Comparison of ENCODE assay signal across 12 cellular contexts in the genomic region with DNA sequence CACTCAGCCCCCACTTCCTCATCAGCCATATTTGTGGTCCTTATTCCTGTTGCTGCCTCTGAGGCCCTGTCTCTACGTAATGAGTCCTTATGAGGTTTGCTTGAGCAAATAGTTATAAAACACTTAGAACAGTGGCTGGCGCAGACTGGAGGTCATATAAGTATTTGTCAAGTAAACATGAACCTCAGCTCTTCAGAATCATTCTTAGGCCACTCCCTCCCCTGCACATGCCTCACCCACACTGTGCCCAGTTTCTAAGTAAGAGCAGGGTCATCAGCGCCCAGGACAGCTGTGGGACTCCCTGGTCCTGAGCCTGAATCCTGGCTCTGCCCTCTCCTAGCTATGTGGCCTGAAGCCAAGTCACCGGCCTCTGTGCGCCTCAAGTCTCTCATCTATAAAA. TPM values are rescaled to one million over a fixed set of nuclear protein-coding genes. Genes with fewer than 3 reads are reported as not detected.
DNase-seq lines count a peak whose midpoint lies in the region; ATAC-seq, FAIRE-seq and TF ChIP-seq lines count a peak whose summit lies in the region.
"Had no signal": no experiment of that assay in that cellular context is flagged by ENCODE, and none has a peak within 500 bp of the region (broad histone marks: within the 10 kb centered on the region; RNA-seq: fewer than 3 reads in every experiment).

No MANE protein-coding gene starts in this region.

- intact Hi-C loops in activated T-helper 1 cell treated with anti-CD3 and anti-CD28 coated beads, Interleukin-12 subunit alpha, Interleukin-12 subunit beta, Interleukin-2, Interleukin-4 antibody, amounts not matched to agents 30 ng/mL and 10 ng/mL and 1 ng/mL, durations not matched to agents 14 hours and 24 hours and 36 hours (cut with micrococcal nuclease): no loop called here

- H3K27ac Mint-ChIP-seq in activated T-helper 1 cell treated with anti-CD3 and anti-CD28 coated beads, Interleukin-12 subunit alpha, Interleukin-12 subunit beta, Interleukin-2, Interleukin-4 antibody, amounts not matched to agents 30 ng/mL and 10 ng/mL and 1 ng/mL, durations not matched to agents 14 hours and 24 hours and 36 hours: peak overlapping the region; percentile 63
- H3K27ac Mint-ChIP-seq in osteocyte (ENCODE audit: unreplicated experiment): peak overlapping the region; percentile 23
- H3K27ac Mint-ChIP-seq: WTC11 had no signal

- peaks cover 18% of the 10 kb centered on the region for H3K36me3 Mint-ChIP-seq in activated T-helper 1 cell treated with anti-CD3 and anti-CD28 coated beads, Interleukin-12 subunit alpha, Interleukin-12 subunit beta, Interleukin-2, Interleukin-4 antibody, amounts not matched to agents 30 ng/mL and 10 ng/mL and 1 ng/mL, durations not matched to agents 14 hours and 24 hours and 36 hours (ENCODE audit: low read depth)
- peaks cover 2% of the 10 kb centered on the region for H3K36me3 Mint-ChIP-seq in osteocyte (ENCODE audit: unreplicated experiment)

- DNase-seq in NCI-H748 (lab: John Stamatoyannopoulos, UW; ENCODE audit: unreplicated experiment) (peak; percentile 23), NCI-H748 treated with DMSO at 0.1 percent for 48 hours (lab: John Stamatoyannopoulos, UW) (no peak), NCI-H2029 (lab: John Stamatoyannopoulos, UW) (peak; percentile 95), osteocyte (ENCODE audit: extremely low spot score, unreplicated experiment) (no peak), GM19239 (ENCODE audit: insufficient read length, low spot score) (no peak), activated gamma-delta T cell treated with Interleukin-2 at 50 U/mL for 16 hours (no peak)
- DNase-seq in activated T-helper 1 cell treated with anti-CD3 and anti-CD28 coated beads, Interleukin-12 subunit alpha, Interleukin-12 subunit beta, Interleukin-2, Interleukin-4 antibody, amounts not matched to agents 30 ng/mL and 10 ng/mL and 1 ng/mL, durations not matched to agents 14 hours and 24 hours and 36 hours (ENCODE audit: low spot score): no peak
- DNase-seq: H7, SIG-M5, tibial artery had no signal

- no peak overlapping the region for H3K4me3 Mint-ChIP-seq in activated T-helper 1 cell treated with anti-CD3 and anti-CD28 coated beads, Interleukin-12 subunit alpha, Interleukin-12 subunit beta, Interleukin-2, Interleukin-4 antibody, amounts not matched to agents 30 ng/mL and 10 ng/mL and 1 ng/mL, durations not matched to agents 14 hours and 24 hours and 36 hours
- no peak overlapping the region for H3K4me3 Mint-ChIP-seq in osteocyte (ENCODE audit: unreplicated experiment)
- H3K4me3 Mint-ChIP-seq: WTC11 had no signal

- H3K27me3 Mint-ChIP-seq in activated T-helper 1 cell treated with anti-CD3 and anti-CD28 coated beads, Interleukin-12 subunit alpha, Interleukin-12 subunit beta, Interleukin-2, Interleukin-4 antibody, amounts not matched to agents 30 ng/mL and 10 ng/mL and 1 ng/mL, durations not matched to agents 14 hours and 24 hours and 36 hours (ENCODE audit: insufficient read depth): no peaks in the 10 kb centered on the region
- H3K27me3 Mint-ChIP-seq in osteocyte (ENCODE audit: unreplicated experiment): no peaks in the 10 kb centered on the region

- FAIRE-seq in GM19239 (lab: Jason Lieb, UNC): no peak

- ATAC-seq in GM21737 (IDR thresholded peaks at IDR 0.05; ENCODE audit: unreplicated experiment): no peak
- ATAC-seq: WTC11 had no signal

- no peak for TF ChIP-seq CTCF in osteocyte (IDR thresholded peaks at IDR 0.05)

- H3K9me3 Mint-ChIP-seq in activated T-helper 1 cell treated with anti-CD3 and anti-CD28 coated beads, Interleukin-12 subunit alpha, Interleukin-12 subunit beta, Interleukin-2, Interleukin-4 antibody, amounts not matched to agents 30 ng/mL and 10 ng/mL and 1 ng/mL, durations not matched to agents 14 hours and 24 hours and 36 hours: no peaks in the 10 kb centered on the region
- no peaks in the 10 kb centered on the region for H3K9me3 Mint-ChIP-seq in osteocyte (ENCODE audit: unreplicated experiment)
- H3K9me3 Mint-ChIP-seq: WTC11 had no signal

- peaks cover 47% of the 10 kb centered on the region for H3K4me1 Mint-ChIP-seq in activated T-helper 1 cell treated with anti-CD3 and anti-CD28 coated beads, Interleukin-12 subunit alpha, Interleukin-12 subunit beta, Interleukin-2, Interleukin-4 antibody, amounts not matched to agents 30 ng/mL and 10 ng/mL and 1 ng/mL, durations not matched to agents 14 hours and 24 hours and 36 hours (ENCODE audit: low read depth)
- H3K4me1 Mint-ChIP-seq in osteocyte (ENCODE audit: unreplicated experiment): peaks cover 24% of the 10 kb centered on the region

RNA-seq across cellular contexts. Expression of a gene that starts 4.0 kb away (rescaled TPM):
- total RNA-seq in activated T-helper 1 cell treated with anti-CD3 and anti-CD28 coated beads, Interleukin-12 subunit alpha, Interleukin-12 subunit beta, Interleukin-2, Interleukin-4 antibody, amounts not matched to agents 30 ng/mL and 10 ng/mL and 1 ng/mL, durations not matched to agents 14 hours and 24 hours and 36 hours: 30.8 and 31.6 TPM in 2 replicates
- 21.4 and 25.1 TPM in 2 replicates for total RNA-seq in osteocyte

RNA-seq across cellular contexts. Expression of a gene that starts 13.5 kb away (rescaled TPM):
- 60.6 and 62.4 TPM in 2 replicates for total RNA-seq in activated T-helper 1 cell treated with anti-CD3 and anti-CD28 coated beads, Interleukin-12 subunit alpha, Interleukin-12 subunit beta, Interleukin-2, Interleukin-4 antibody, amounts not matched to agents 30 ng/mL and 10 ng/mL and 1 ng/mL, durations not matched to agents 14 hours and 24 hours and 36 hours
- 73.4 and 77.0 TPM in 2 replicates for total RNA-seq in osteocyte

RNA-seq across cellular contexts. Expression of a gene that starts 17.7 kb away (rescaled TPM):
- total RNA-seq in activated T-helper 1 cell treated with anti-CD3 and anti-CD28 coated beads, Interleukin-12 subunit alpha, Interleukin-12 subunit beta, Interleukin-2, Interleukin-4 antibody, amounts not matched to agents 30 ng/mL and 10 ng/mL and 1 ng/mL, durations not matched to agents 14 hours and 24 hours and 36 hours: 1.1 and 1.2 TPM in 2 replicates
- 2.6 and 2.9 TPM in 2 replicates for total RNA-seq in osteocyte

RNA-seq across cellular contexts. Expression of a gene that starts 24.8 kb away (rescaled TPM):
- 62.6 and 70.2 TPM in 2 replicates for total RNA-seq in activated T-helper 1 cell treated with anti-CD3 and anti-CD28 coated beads, Interleukin-12 subunit alpha, Interleukin-12 subunit beta, Interleukin-2, Interleukin-4 antibody, amounts not matched to agents 30 ng/mL and 10 ng/mL and 1 ng/mL, durations not matched to agents 14 hours and 24 hours and 36 hours
- 29.2 and 31.6 TPM in 2 replicates for total RNA-seq in osteocyte

RNA-seq across cellular contexts. Expression of a gene that starts 35.4 kb away (rescaled TPM):
- 17.2 and 20.8 TPM in 2 replicates for total RNA-seq in activated T-helper 1 cell treated with anti-CD3 and anti-CD28 coated beads, Interleukin-12 subunit alpha, Interleukin-12 subunit beta, Interleukin-2, Interleukin-4 antibody, amounts not matched to agents 30 ng/mL and 10 ng/mL and 1 ng/mL, durations not matched to agents 14 hours and 24 hours and 36 hours
- total RNA-seq in osteocyte: 57.6 and 65.8 TPM in 2 replicates

Comparison
In these comparisons a context has a peak if more than half of its experiments do, and no peak if none do; other contexts are left out.
1. DNase-seq: peak in NCI-H748 (single experiment) and NCI-H2029 (single experiment); none in NCI-H748 treated with DMSO at 0.1 percent for 48 hours (single experiment), activated T-helper 1 cell treated with anti-CD3 and anti-CD28 coated beads, Interleukin-12 subunit alpha, Interleukin-12 subunit beta, Interleukin-2, Interleukin-4 antibody, amounts not matched to agents 30 ng/mL and 10 ng/mL and 1 ng/mL, durations not matched to agents 14 hours and 24 hours and 36 hours (single experiment), osteocyte (single experiment), GM19239 (single experiment) and activated gamma-delta T cell treated with Interleukin-2 at 50 U/mL for 16 hours (single experiment).